In genomic region chr3:186570096-186570940, GRCh38 we compare ENCODE assay signal across 8 cellular contexts. TPM values are rescaled to one million over a fixed set of nuclear protein-coding genes. Genes with fewer than 3 reads are reported as not detected.
DNase-seq lines count a peak whose midpoint lies in the region; ATAC-seq, FAIRE-seq and TF ChIP-seq lines count a peak whose summit lies in the region.

Gene DNAJB11 (plus strand): TSS chr3:186570720. CDS start chr3:186570898, 178 bp downstream.

- no peaks in the 10 kb centered on the region for H3K9me3 Mint-ChIP-seq in T-cell

- FAIRE-seq in GM12891 (lab: Jason Lieb, UNC): peak; percentile 97

- POLR2A ChIA-PET in T-cell (lab: Charles Lee): interaction anchor here (0.5 to 1.5 kb wide), 21 partner anchors 9 to 984 kb away, joined by 3 to 22 read pairs (median 4); partner anchors contain the start of genes EIF4A2 (in 2 of the 2), SENP2 (in 1 of the 2) and TRA2B (in 1 of the 2)

- peak within 1 kb of the TSS; percentile 96 to 98 for H3K27ac Mint-ChIP-seq in T-cell

- H3K4me1 ChIP-seq in cardiac muscle cell (ENCODE audit: low read depth): peaks cover 10% of the 10 kb centered on the region
- H3K4me1 ChIP-seq in parathyroid adenoma: peaks cover 11% of the 10 kb centered on the region
- H3K4me1 ChIP-seq in tibial nerve: peaks cover 0 to 50% (median 20%) of the 10 kb centered on the region in 4 donors

- peaks cover 63 to 68% (median 64%) of the 10 kb centered on the region in 3 donors for H3K4me1 Mint-ChIP-seq in T-cell

- TF ChIP-seq EP300 in tibial nerve (IDR thresholded peaks at IDR 0.05): peak; percentile 82 to 92

- peak within 1 kb of the TSS; percentile 78 for H3K4me2 ChIP-seq in parathyroid adenoma (ENCODE audit: low read length)

- ATAC-seq in HG02840 (IDR thresholded peaks at IDR 0.05; ENCODE audit: low FRiP score, unreplicated experiment) (peak; percentile 88), T-cell (replicated peaks in 1 of 4) (peak; percentile 85 to 87 (median 86))

- CTCF ChIA-PET in T-cell (lab: Charles Lee): interaction anchor here in 1 of 2 donors (0.6 to 2.8 kb wide), 14 partner anchors 20 to 632 kb away, joined by 3 to 42 read pairs (median 4); partner anchors contain the start of genes EIF4A2, ETV5, RPL39L and TRA2B

- H3K36me3 ChIP-seq in cardiac muscle cell: peaks cover 24% of the 10 kb centered on the region
- no peaks in the 10 kb centered on the region for H3K36me3 ChIP-seq in parathyroid adenoma (ENCODE audit: control insufficient read depth, insufficient read depth, low read length)
- peaks cover 0 to 30% (median 0%) of the 10 kb centered on the region in 3 donors for H3K36me3 ChIP-seq in tibial nerve

- WGBS in adipose tissue, 3 donors: 0 to 1% (median 0%) methylated on average over 58 to 59 of the region's 59 CpGs
- WGBS in tibial nerve, 2 donors: 0 to 1% methylated on average over 31 to 44 of the region's 59 CpGs

- H3K27me3 ChIP-seq in cardiac muscle cell: no peaks in the 10 kb centered on the region
- H3K27me3 ChIP-seq in parathyroid adenoma (ENCODE audit: control insufficient read depth, insufficient read depth, low read length): no peaks in the 10 kb centered on the region
- no peaks in the 10 kb centered on the region for H3K27me3 ChIP-seq in tibial nerve

- peak within 1 kb of the TSS; percentile 99 for H2AFZ ChIP-seq in parathyroid adenoma

- peaks cover 21% of the 10 kb centered on the region for H3K36me3 Mint-ChIP-seq in T-cell

- H3K4me3 ChIP-seq in cardiac muscle cell: peak within 1 kb of the TSS; percentile 94
- peak within 1 kb of the TSS; percentile 97 for H3K4me3 ChIP-seq in parathyroid adenoma (ENCODE audit: low read depth, low read length)
- peak within 1 kb of the TSS; percentile 54 to 91 (median 74) for H3K4me3 ChIP-seq in tibial nerve

- H3K9ac ChIP-seq in parathyroid adenoma: peak within 1 kb of the TSS; percentile 85

- TF ChIP-seq CTCF in cardiac muscle cell (IDR thresholded peaks at IDR 0.05; ENCODE audit: low read depth, low read length): no peak
- no peak for TF ChIP-seq CTCF in parathyroid adenoma (IDR thresholded peaks at IDR 0.05)
- peak in 2 of 5 experiments; percentile 46 to 61 for TF ChIP-seq CTCF in tibial nerve (IDR thresholded peaks at IDR 0.05)

- H3K9me3 ChIP-seq in cardiac muscle cell (ENCODE audit: low read depth) (no peaks in the 10 kb centered on the region), parathyroid adenoma (ENCODE audit: control insufficient read depth, low read length) (no peaks in the 10 kb centered on the region), tibial nerve (no peaks in the 10 kb centered on the region)

- no peaks in the 10 kb centered on the region for H3K27me3 Mint-ChIP-seq in T-cell

- peak; percentile 93 for DNase-seq in GM12891 (ENCODE audit: insufficient read length, low spot score)
- DNase-seq in NCI-H1436 treated with DMSO at 0.1 percent for 48 hours (lab: John Stamatoyannopoulos, UW): peak; percentile 100
- DNase-seq in T-cell: peak; percentile 87 to 100 (median 98)
- DNase-seq in cardiac muscle cell (ENCODE audit: low read depth in 1 of 2, low spot score in 1 of 2): peak; percentile 100
- peak; percentile 96 to 97 for DNase-seq in tibial nerve (ENCODE audit: low spot score in 2 of 2)

- TF ChIP-seq POLR2A in GM12891 (IDR thresholded peaks at IDR 0.05; ENCODE audit: low read depth, low read length): peak; percentile 98
- TF ChIP-seq POLR2A in tibial nerve (IDR thresholded peaks at IDR 0.05): peak; percentile 48 to 54

- H3K27ac ChIP-seq in adipose tissue (ENCODE audit: low read depth, low read length) (peak within 1 kb of the TSS; percentile 30), cardiac muscle cell (peak within 1 kb of the TSS; percentile 98), parathyroid adenoma (peak within 1 kb of the TSS; percentile 85), tibial nerve (peak within 1 kb of the TSS; percentile 75 to 97 (median 94))

- H3K79me2 ChIP-seq in parathyroid adenoma: peaks cover 17% of the 10 kb centered on the region

- H3K4me3 Mint-ChIP-seq in T-cell: peak within 1 kb of the TSS; percentile 88 to 92 (median 90)

TF ChIP-seq in GM12891, 5 proteins besides CTCF, POLR2A, EP300 and RAD21:
- TF ChIP-seq SPI1 (IDR thresholded peaks at IDR 0.05; ENCODE audit: low read depth, low read length) (peak; percentile 68), PAX5 (IDR thresholded peaks at IDR 0.05; ENCODE audit: insufficient read depth, low read length, severe bottlenecking) (peak; percentile 34), POLR2AphosphoS5 (IDR thresholded peaks at IDR 0.05; ENCODE audit: low read depth, low read length) (peak; percentile 97), TAF1 (IDR thresholded peaks at IDR 0.05; ENCODE audit: low read depth, low read length) (peak; percentile 100), POU2F2 (IDR thresholded peaks at IDR 0.05; ENCODE audit: low read depth, low read length) (peak; percentile 84)

RNA-seq across cellular contexts. Expression of gene DNAJB11, which starts in this region (rescaled TPM):
- polyA plus RNA-seq in GM12891 (2012; ENCODE audit: low read depth, missing spikeins): 34.4 TPM
- total RNA-seq in T-cell: 10 to 100 TPM; 28.7 to 65.4 (median 31.7) TPM
- 10 to 100 TPM; 23.6 to 44.9 (median 40.7) TPM for polyA plus RNA-seq in adipose tissue
- 47.4 and 114 TPM in 2 replicates for total RNA-seq in cardiac muscle cell
- 56.6 and 144 TPM in 2 replicates for polyA plus RNA-seq in cardiac muscle cell
- 10 to 100 TPM; 24.3 to 47.5 (median 44.7) TPM for total RNA-seq in tibial nerve

Comparison
In these comparisons a context has a peak if more than half of its experiments do, and no peak if none do; other contexts are left out.
1. Peak in every context shown above with its lines: DNase-seq, ATAC-seq, H3K4me3 ChIP-seq and H3K27ac ChIP-seq.
2. H3K27ac ChIP-seq: peak in every context shown above with its lines; median percentile 98 in cardiac muscle cell; 94 in tibial nerve; 85 in parathyroid adenoma; 30 in adipose tissue.